Comparison of ENCODE assay signal across 1 cellular context in genomic region chr16:72072514-72073342, GRCh38.
TF ChIP-seq lines count a peak whose summit lies in the region.

No MANE protein-coding gene starts in this region.

TF ChIP-seq in GM23338, 12 proteins besides CTCF, POLR2A, EP300 and RAD21:
- TF ChIP-seq STAT1 (IDR thresholded peaks at IDR 0.05; ENCODE audit: unreplicated experiment) (no peak), ETS1 (IDR thresholded peaks at IDR 0.05) (no peak), ZNF331 (CRISPR knock-in tag; IDR thresholded peaks at IDR 0.05; ENCODE audit: low read depth) (no peak), REST (IDR thresholded peaks at IDR 0.05; ENCODE audit: unreplicated experiment) (no peak), EZH2 (IDR thresholded peaks at IDR 0.05; ENCODE audit: low read depth, unreplicated experiment) (no peak), ZNF114 (CRISPR knock-in tag; IDR thresholded peaks at IDR 0.05) (no peak), ZNF462 (CRISPR knock-in tag; IDR thresholded peaks at IDR 0.05) (no peak), NANOG (IDR thresholded peaks at IDR 0.05; ENCODE audit: borderline replicate concordance) (no peak), JUNB (IDR thresholded peaks at IDR 0.05; ENCODE audit: unreplicated experiment) (no peak), EZH2phosphoT487 (IDR thresholded peaks at IDR 0.05; ENCODE audit: unreplicated experiment) (no peak), CREB1 (CRISPR knock-in tag; IDR thresholded peaks at IDR 0.05; ENCODE audit: low read depth) (no peak)
